21 cellular contexts compared by ENCODE assay signal in the genomic region with DNA sequence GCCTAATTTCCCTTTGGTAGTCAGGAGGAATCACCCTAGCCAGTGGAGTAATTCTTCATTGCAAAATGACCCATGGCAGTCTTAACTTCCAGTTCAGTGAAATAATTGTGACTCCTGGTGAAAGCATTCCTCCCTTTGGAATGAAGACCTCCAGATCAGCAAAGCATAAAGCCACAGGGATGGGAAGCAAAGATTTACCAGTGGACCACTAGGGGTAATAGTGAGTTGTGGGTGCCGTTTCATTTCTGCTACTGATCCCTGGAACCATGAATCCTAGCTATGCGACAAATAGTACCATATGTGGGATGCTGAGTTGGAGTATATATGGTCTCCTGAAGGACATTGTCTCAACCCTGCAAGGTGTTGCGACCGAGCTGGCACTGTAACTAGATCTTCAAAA. TPM values are rescaled to one million over a fixed set of nuclear protein-coding genes. Genes with fewer than 3 reads are reported as not detected.
DNase-seq lines count a peak whose midpoint lies in the region; ATAC-seq and TF ChIP-seq lines count a peak whose summit lies in the region.
"Had no signal": no experiment of that assay in that cellular context is flagged by ENCODE, and none has a peak within 500 bp of the region (broad histone marks: within the 10 kb centered on the region; RNA-seq: fewer than 3 reads in every experiment).

No MANE protein-coding gene starts in this region.

- peak overlapping the region in 2 of 9 donors; percentile 7 to 32 for H3K27ac Mint-ChIP-seq in naive thymus-derived CD4-positive, alpha-beta T cell
- H3K27ac Mint-ChIP-seq: activated naive CD8-positive, alpha-beta T cell treated with anti-CD3 and anti-CD28 coated beads, Interleukin-2, amount 50 U/mL, for 24 hours; activated T-helper 17 cell treated with anti-CD3 and anti-CD28 coated beads, Interleukin-2, amount 50 U/mL, for 72 hours; mesothelial cell of epicardium; T-helper 2 cell treated with Interferon-gamma antibody and Interleukin-4, amounts not matched to agents 5 μg/mL and 100 μg/mL, for 36 hours had no signal

- in situ Hi-C loops in Panc1 (cut with HindIII; ENCODE audit: low pct_unique_long_range_greater_than_20kb, low sequenced_read_pairs): no loop called here

- H4K20me1 ChIP-seq in osteoblast (ENCODE audit: insufficient read depth, low read length): peaks cover 8% of the 10 kb centered on the region

- ATAC-seq in Panc1 (peak; percentile 49; the same call in 1 of the 2 replicates), GM18858 (IDR thresholded peaks at IDR 0.05; ENCODE audit: unreplicated experiment) (no peak), HG02852 (IDR thresholded peaks at IDR 0.05; ENCODE audit: unreplicated experiment) (no peak)
- no peak for ATAC-seq in naive thymus-derived CD4-positive, alpha-beta T cell
- ATAC-seq: activated naive CD8-positive, alpha-beta T cell treated with anti-CD3 and anti-CD28 coated beads, Interleukin-2, amount 50 U/mL, for 24 hours; activated T-helper 17 cell treated with anti-CD3 and anti-CD28 coated beads, Interleukin-2, amount 50 U/mL, for 72 hours had no signal

- CTCF ChIA-PET in Panc1 (lab: Charles Lee): no interaction called here
- CTCF ChIA-PET in naive thymus-derived CD4-positive, alpha-beta T cell (lab: Charles Lee): no interaction called here

- H3K9me3 Mint-ChIP-seq in naive thymus-derived CD4-positive, alpha-beta T cell: peaks cover 0 to 2% (median 0%) of the 10 kb centered on the region in 11 donors
- H3K9me3 Mint-ChIP-seq: activated naive CD8-positive, alpha-beta T cell treated with anti-CD3 and anti-CD28 coated beads, Interleukin-2, amount 50 U/mL, for 24 hours; activated T-helper 17 cell treated with anti-CD3 and anti-CD28 coated beads, Interleukin-2, amount 50 U/mL, for 72 hours; mesothelial cell of epicardium; neural crest cell; T-helper 2 cell treated with Interferon-gamma antibody and Interleukin-4, amounts not matched to agents 5 μg/mL and 100 μg/mL, for 36 hours had no signal

- no TSS peak for BruUV-seq in Panc1 (replicated peaks; lab: Mats Ljungman, UMichigan)

- no peak overlapping the region for H3K4me3 ChIP-seq in Panc1 (ENCODE audit: low read depth in 2 of 2, low read length in 2 of 2)
- no peak overlapping the region for H3K4me3 ChIP-seq in epithelial cell of proximal tubule (ENCODE audit: low read depth, low read length)
- H3K4me3 ChIP-seq in osteoblast (ENCODE audit: insufficient read depth, low read length): no peak overlapping the region
- H3K4me3 ChIP-seq in naive thymus-derived CD4-positive, alpha-beta T cell (ENCODE audit: low read length): no peak overlapping the region
- H3K4me3 ChIP-seq: spleen, suprapubic skin had no signal

- H3K4me1 Mint-ChIP-seq in naive thymus-derived CD4-positive, alpha-beta T cell: peaks cover 2 to 13% (median 7%) of the 10 kb centered on the region in 7 donors
- H3K4me1 Mint-ChIP-seq: activated T-helper 17 cell treated with anti-CD3 and anti-CD28 coated beads, Interleukin-2, amount 50 U/mL, for 72 hours; mesothelial cell of epicardium had no signal

- TF ChIP-seq CTCF in GM12872 (IDR thresholded peaks at IDR 0.05; ENCODE audit: insufficient read depth, low read depth, low read length) (peak; percentile 15; the same call in 1 of the 3 replicates), Panc1 (IDR thresholded peaks at IDR 0.05) (peak; percentile 37), epithelial cell of proximal tubule (conservative IDR thresholded peaks at IDR 0.05; ENCODE audit: low read depth, low read length) (peak; percentile 34), osteoblast (IDR thresholded peaks at IDR 0.05; ENCODE audit: extremely low read depth, low read depth, low read length) (peak; percentile 23)

- H3K4me2 ChIP-seq in osteoblast (ENCODE audit: insufficient read depth, low read length): no peak overlapping the region

- H3K27me3 Mint-ChIP-seq in naive thymus-derived CD4-positive, alpha-beta T cell: peaks cover 0 to 5% (median 0%) of the 10 kb centered on the region in 5 donors
- H3K27me3 Mint-ChIP-seq: activated naive CD8-positive, alpha-beta T cell treated with anti-CD3 and anti-CD28 coated beads, Interleukin-2, amount 50 U/mL, for 24 hours; activated T-helper 17 cell treated with anti-CD3 and anti-CD28 coated beads, Interleukin-2, amount 50 U/mL, for 72 hours had no signal

- no peaks in the 10 kb centered on the region for H3K79me2 ChIP-seq in osteoblast (ENCODE audit: insufficient read depth, low read length)

- DNase-seq in Panc1 (ENCODE audit: low read depth, low spot score): no peak
- no peak for DNase-seq in epithelial cell of proximal tubule (ENCODE audit: low read depth)
- no peak for DNase-seq in osteoblast (ENCODE audit: insufficient read length, low spot score, missing footprints)
- no peak for DNase-seq in naive thymus-derived CD4-positive, alpha-beta T cell
- DNase-seq: activated naive CD8-positive, alpha-beta T cell treated with anti-CD3 and anti-CD28 coated beads, Interleukin-2, amount 50 U/mL, for 24 hours; hippocampal formation; NCI-H2029 treated with DMSO at 0.1 percent for 48 hours; SIG-M5; spleen had no signal

- POLR2A ChIA-PET in Panc1 (lab: Charles Lee): no interaction called here
- POLR2A ChIA-PET in naive thymus-derived CD4-positive, alpha-beta T cell (lab: Charles Lee): interaction anchor here (0.7 to 0.8 kb wide), 3 partner anchors 14 to 217 kb away, joined by 3 read pairs; a partner anchor contains a TSS

- H3K4me1 ChIP-seq in Panc1 (ENCODE audit: control insufficient read depth, insufficient read depth, low read length): no peaks in the 10 kb centered on the region
- no peaks in the 10 kb centered on the region for H3K4me1 ChIP-seq in osteoblast (ENCODE audit: insufficient read depth, low read length)
- peaks cover 0 to 3% of the 10 kb centered on the region in 2 donors for H3K4me1 ChIP-seq in naive thymus-derived CD4-positive, alpha-beta T cell (ENCODE audit: control insufficient read depth in 2 of 2, insufficient read depth in 2 of 2, low read length in 2 of 2)
- H3K4me1 ChIP-seq: spleen, suprapubic skin had no signal

- H3K27me3 ChIP-seq in Panc1 (ENCODE audit: control insufficient read depth, insufficient read depth, low read length) (no peaks in the 10 kb centered on the region), osteoblast (ENCODE audit: insufficient read depth, low read length) (no peaks in the 10 kb centered on the region)
- H3K27me3 ChIP-seq in naive thymus-derived CD4-positive, alpha-beta T cell (ENCODE audit: control insufficient read depth in 2 of 2, insufficient read depth in 2 of 2, low read length in 2 of 2): no peaks in the 10 kb centered on the region
- H3K27me3 ChIP-seq: spleen, suprapubic skin had no signal

- H2AFZ ChIP-seq in osteoblast (ENCODE audit: low read length): no peak overlapping the region

- H3K27ac ChIP-seq in Panc1 (ENCODE audit: low read length): no peak overlapping the region
- no peak overlapping the region for H3K27ac ChIP-seq in osteoblast (ENCODE audit: low read depth, low read length)
- H3K27ac ChIP-seq in naive thymus-derived CD4-positive, alpha-beta T cell (ENCODE audit: low read depth, low read length): no peak overlapping the region
- H3K27ac ChIP-seq: spleen, suprapubic skin had no signal

- no peak overlapping the region for H3K4me3 Mint-ChIP-seq in naive thymus-derived CD4-positive, alpha-beta T cell
- H3K4me3 Mint-ChIP-seq: activated naive CD8-positive, alpha-beta T cell treated with anti-CD3 and anti-CD28 coated beads, Interleukin-2, amount 50 U/mL, for 24 hours; activated T-helper 17 cell treated with anti-CD3 and anti-CD28 coated beads, Interleukin-2, amount 50 U/mL, for 72 hours; mesothelial cell of epicardium; neural crest cell; T-helper 2 cell treated with Interferon-gamma antibody and Interleukin-4, amounts not matched to agents 5 μg/mL and 100 μg/mL, for 36 hours had no signal

- peaks cover 2 to 11% (median 8%) of the 10 kb centered on the region in 5 donors for H3K36me3 Mint-ChIP-seq in naive thymus-derived CD4-positive, alpha-beta T cell

- intact Hi-C loops in Panc1 (cut with micrococcal nuclease; ENCODE audit: unreplicated experiment): no loop called here
- intact Hi-C loops in naive thymus-derived CD4-positive, alpha-beta T cell (cut with micrococcal nuclease): no loop called here

- H3K9me3 ChIP-seq in Panc1 (ENCODE audit: control insufficient read depth, insufficient read depth, low read depth, low read length) (no peaks in the 10 kb centered on the region), osteoblast (ENCODE audit: low read depth, low read length) (no peaks in the 10 kb centered on the region)
- no peaks in the 10 kb centered on the region for H3K9me3 ChIP-seq in naive thymus-derived CD4-positive, alpha-beta T cell (ENCODE audit: control insufficient read depth in 2 of 3, low read length in 3 of 3)
- H3K9me3 ChIP-seq: spleen, suprapubic skin had no signal

- H3K36me3 ChIP-seq in Panc1 (ENCODE audit: control insufficient read depth, insufficient read depth, low read length): 0 out of 2 replicates have a peak, but pooled peaks cover 3% of the 10 kb centered on the region
- H3K36me3 ChIP-seq in osteoblast (ENCODE audit: insufficient read depth, low read length): peaks cover 25% of the 10 kb centered on the region
- peaks cover 0 to 23% (median 0%) of the 10 kb centered on the region in 3 experiments for H3K36me3 ChIP-seq in naive thymus-derived CD4-positive, alpha-beta T cell (ENCODE audit: control insufficient read depth in 2 of 3, insufficient read depth in 3 of 3, low read length in 3 of 3)

RNA-seq across cellular contexts. Expression of a gene that starts 13.7 kb away (rescaled TPM):
- 19.8 TPM for total RNA-seq in Panc1 (2021; ENCODE audit: unreplicated experiment)
- 21.5 TPM for polyA plus RNA-seq in Panc1 (2012; ENCODE audit: insufficient read length)
- 12.3 and 14.4 TPM in 2 replicates for total RNA-seq in epithelial cell of proximal tubule
- 9.7 and 9.8 TPM in 2 replicates for total RNA-seq in osteoblast
- 10 to 100 TPM; 30.1 to 39.1 (median 35.1) TPM for total RNA-seq in naive thymus-derived CD4-positive, alpha-beta T cell
- 1 to 10 TPM in 1 of 2 donors, under 1 TPM in 1; 0.55 to 1.6 TPM for polyA plus RNA-seq in naive thymus-derived CD4-positive, alpha-beta T cell

RNA-seq across cellular contexts. Expression of a gene that starts 51.3 kb away (rescaled TPM):
- total RNA-seq in Panc1 (2021; ENCODE audit: unreplicated experiment): 0.05 TPM
- polyA plus RNA-seq in Panc1 (2012; ENCODE audit: insufficient read length): 0.08 TPM
- not detected in 2 replicates for total RNA-seq in epithelial cell of proximal tubule
- not detected in 2 replicates for total RNA-seq in osteoblast
- 1 to 10 TPM in 4 of 5 experiments, under 1 TPM in 1; 0.41 to 2.5 (median 1.3) TPM for total RNA-seq in naive thymus-derived CD4-positive, alpha-beta T cell
- polyA plus RNA-seq in naive thymus-derived CD4-positive, alpha-beta T cell: 1 to 10 TPM; 2.5 to 3.3 TPM
- total RNA-seq: bronchial epithelial cell, fibroblast of lung, mesothelial cell of epicardium, pulmonary artery endothelial cell, suprapubic skin had no signal
- polyA plus RNA-seq: fibroblast of lung, keratinocyte had no signal
